Comparison of ENCODE assay signal across 8 cellular contexts in the genomic region with DNA sequence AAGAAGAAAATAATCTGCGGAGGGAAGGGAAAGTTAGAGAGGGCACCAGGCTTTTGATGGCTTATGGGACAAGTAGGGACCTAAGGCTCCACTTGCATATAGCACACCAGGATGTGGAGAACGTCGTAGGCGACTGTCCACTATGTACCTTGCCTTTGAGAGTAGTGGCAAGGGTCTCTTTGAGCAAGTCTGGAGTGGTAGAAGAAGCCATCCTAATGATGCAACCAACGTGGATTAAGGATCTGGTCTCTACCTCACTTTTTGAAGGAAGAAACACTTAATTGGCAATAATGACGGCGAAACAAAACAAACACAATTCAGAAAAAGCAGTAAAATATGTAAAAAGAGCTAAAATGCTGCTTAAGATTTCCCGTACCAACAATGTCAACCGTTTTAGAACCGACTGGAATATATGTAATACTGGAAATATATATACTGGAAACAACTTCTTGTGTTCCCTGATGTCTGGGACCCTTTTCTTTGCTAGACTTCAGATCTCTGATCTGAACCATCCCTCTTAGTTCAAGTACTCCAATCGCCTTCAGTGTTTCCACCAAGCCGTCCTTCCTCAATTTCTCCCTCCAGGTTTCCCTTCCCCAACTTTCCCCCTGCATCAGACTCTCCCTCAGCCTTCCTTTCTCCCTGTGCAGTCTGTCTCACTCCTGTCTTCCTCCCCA. TPM values are rescaled to one million over a fixed set of nuclear protein-coding genes. Genes with fewer than 3 reads are reported as not detected.
A peak's percentile ranks its signal among the peaks of the same experiment; 100 is the strongest.
DNase-seq lines count a peak whose midpoint lies in the region; ATAC-seq and TF ChIP-seq lines count a peak whose summit lies in the region.

No MANE protein-coding gene starts in this region.

- H3K27me3 ChIP-seq in rectal smooth muscle tissue (ENCODE audit: control insufficient read depth, insufficient read depth, low read length) = no peaks in the 10 kb centered on the region

- no peak for ATAC-seq in HG02798 (IDR thresholded peaks at IDR 0.05; ENCODE audit: poor library complexity, unreplicated experiment)
- no peak for ATAC-seq in HG02884 (IDR thresholded peaks at IDR 0.05; ENCODE audit: unreplicated experiment)
- ATAC-seq in GM18517 (IDR thresholded peaks at IDR 0.05; ENCODE audit: unreplicated experiment) = no peak

- TF ChIP-seq CTCF in GM12875 (IDR thresholded peaks at IDR 0.05; ENCODE audit: borderline replicate concordance, insufficient read depth, low read depth, low read length) (no peak), fibroblast of mammary gland (conservative IDR thresholded peaks at IDR 0.05; ENCODE audit: control insufficient read depth, insufficient read depth, low read depth, low read length) (no peak)

- H3K4me1 ChIP-seq in rectal smooth muscle tissue (ENCODE audit: control insufficient read depth, insufficient read depth, low read length) = peaks cover 10% of the 10 kb centered on the region

- H3K4me3 ChIP-seq in GM12875 (ENCODE audit: low read depth, low read length) (peak overlapping the region; percentile 49), fibroblast of mammary gland (ENCODE audit: control insufficient read depth, low read depth, low read length) (peak overlapping the region; percentile 97), rectal smooth muscle tissue (ENCODE audit: low read length) (peak overlapping the region; percentile 57)

- DNase-seq in SK-N-DZ (ENCODE audit: low spot score) (peak; percentile 8), fibroblast of mammary gland (ENCODE audit: low read depth) (no peak), NCI-H226 (no peak)

- peak overlapping the region; percentile 99 for H3K27ac ChIP-seq in rectal smooth muscle tissue (ENCODE audit: low read depth, low read length)

- no peaks in the 10 kb centered on the region for H3K36me3 ChIP-seq in rectal smooth muscle tissue (ENCODE audit: control insufficient read depth, insufficient read depth, low read length)

- H3K9ac ChIP-seq in rectal smooth muscle tissue (ENCODE audit: low read length) = peak overlapping the region; percentile 12

RNA-seq across cellular contexts. Expression of gene KHDRBS1, which starts 0.8 kb away (rescaled TPM):
- 115 and 123 TPM in 2 replicates for polyA plus RNA-seq in SK-N-DZ (2014; cell fraction: cytosol; rRNA removed)
- 73.1 and 117 TPM in 2 replicates for polyA plus RNA-seq in SK-N-DZ (2014; cell fraction: nucleus; rRNA removed)

RNA-seq across cellular contexts. Expression of gene TMEM39B, which starts 59.9 kb away (rescaled TPM):
- 6.7 and 9.1 TPM in 2 replicates for polyA plus RNA-seq in SK-N-DZ (2014; cell fraction: cytosol; rRNA removed)
- polyA plus RNA-seq in SK-N-DZ (2014; cell fraction: nucleus; rRNA removed) = 11.0 and 11.9 TPM in 2 replicates
